ENCODE assay signal across 11 cellular contexts in the genomic region with DNA sequence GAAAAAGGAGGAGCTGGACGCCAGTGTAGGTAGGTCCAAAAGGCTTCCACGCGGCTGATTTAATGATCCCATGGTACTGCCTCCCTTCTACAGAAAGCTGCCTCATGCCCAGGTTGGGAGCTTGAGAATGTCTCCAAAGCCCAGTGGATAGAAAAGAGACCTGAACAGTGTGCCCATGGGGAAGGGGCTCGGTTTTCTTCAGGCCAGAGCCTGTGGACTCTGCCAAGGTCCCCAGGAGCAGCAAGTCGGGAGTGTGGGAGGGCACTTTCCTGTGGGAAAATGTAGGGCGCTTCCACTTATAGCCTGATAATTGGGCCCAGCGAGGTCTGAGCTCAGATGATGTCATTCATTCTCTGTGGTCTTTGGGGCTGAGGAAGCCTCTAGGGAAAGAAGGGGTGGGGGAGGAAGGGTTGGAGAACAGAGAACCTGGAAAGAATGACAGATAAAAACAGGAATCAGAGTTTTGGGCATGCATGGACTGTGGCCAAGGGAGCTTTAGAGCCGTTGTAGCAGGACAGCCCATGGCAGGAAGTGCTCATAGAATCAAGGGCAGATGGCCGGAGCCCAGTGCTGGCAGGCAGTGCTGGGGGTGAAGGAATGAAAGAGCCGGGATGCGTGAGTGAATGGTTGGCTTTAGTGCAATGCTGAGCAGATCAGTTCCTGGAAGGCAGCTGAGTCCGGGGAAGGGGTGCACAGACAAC. TPM values are rescaled to one million over a fixed set of nuclear protein-coding genes. Genes with fewer than 3 reads are reported as not detected.
DNase-seq lines count a peak whose midpoint lies in the region; ATAC-seq and TF ChIP-seq lines count a peak whose summit lies in the region.
"Had no signal": no experiment of that assay in that cellular context is flagged by ENCODE, and none has a peak within 500 bp of the region (broad histone marks: within the 10 kb centered on the region; RNA-seq: fewer than 3 reads in every experiment).

No MANE protein-coding gene starts in this region.

- no peaks in the 10 kb centered on the region for H3K36me3 Mint-ChIP-seq in endodermal cell (ENCODE audit: low read depth)

- no peak overlapping the region for H2BK15ac ChIP-seq in mesenchymal stem cell (ENCODE audit: low read depth, poor library complexity, severe bottlenecking)

- H3K36me3 ChIP-seq in endodermal cell (ENCODE audit: control insufficient read depth, insufficient read depth, low read length), result no peaks in the 10 kb centered on the region
- no peaks in the 10 kb centered on the region for H3K36me3 ChIP-seq in mesenchymal stem cell (ENCODE audit: control insufficient read depth in 1 of 2, insufficient read depth in 2 of 2, low read depth in 1 of 2, low read length in 2 of 2)
- H3K36me3 ChIP-seq: cardiac muscle cell, upper lobe of left lung had no signal

- no peak overlapping the region for H4K8ac ChIP-seq in mesenchymal stem cell (ENCODE audit: low read length)

- no peak overlapping the region for H3K23ac ChIP-seq in mesenchymal stem cell (ENCODE audit: low read length in 2 of 2)

- POLR2A ChIA-PET in GM10248 (lab: Yijun Ruan, JAX), result no interaction called here

- no peak overlapping the region for H3K4me3 Mint-ChIP-seq in endodermal cell

- H2BK5ac ChIP-seq in mesenchymal stem cell (ENCODE audit: low read depth, low read length, poor library complexity, severe bottlenecking), result no peak overlapping the region

- H3K79me1 ChIP-seq in mesenchymal stem cell (replicated peaks; ENCODE audit: low read length, poor library complexity, severe bottlenecking), result no peaks in the 10 kb centered on the region

- no peak overlapping the region for H2BK120ac ChIP-seq in mesenchymal stem cell (ENCODE audit: low read depth, low read length)

- H3K27me3 ChIP-seq in endodermal cell (ENCODE audit: control insufficient read depth, insufficient read depth, low read length, poor library complexity, severe bottlenecking), result no peaks in the 10 kb centered on the region
- H3K27me3 ChIP-seq in mesenchymal stem cell (ENCODE audit: control insufficient read depth in 1 of 2, insufficient read depth in 1 of 2, low read length in 2 of 2), result peaks cover 30 to 48% of the 10 kb centered on the region in 2 experiments
- H3K27me3 ChIP-seq: cardiac muscle cell, upper lobe of left lung had no signal

- H3K27ac ChIP-seq in endodermal cell (ENCODE audit: low read depth, low read length) (no peak overlapping the region), mesenchymal stem cell (ENCODE audit: low read length, poor library complexity, severe bottlenecking) (no peak overlapping the region)
- H3K27ac ChIP-seq: cardiac muscle cell had no signal

- H3K9me3 ChIP-seq in endodermal cell (ENCODE audit: control insufficient read depth, low read length) (no peaks in the 10 kb centered on the region), mesenchymal stem cell (ENCODE audit: control insufficient read depth, low read length) (no peaks in the 10 kb centered on the region)
- H3K9me3 ChIP-seq: upper lobe of left lung had no signal

- no peak overlapping the region for H2BK12ac ChIP-seq in mesenchymal stem cell (ENCODE audit: low read length in 2 of 2)

- H3K4ac ChIP-seq in mesenchymal stem cell (ENCODE audit: low read depth in 1 of 2, low read length in 2 of 2), result no peak overlapping the region

- H4K91ac ChIP-seq in mesenchymal stem cell (ENCODE audit: low read length), result no peak overlapping the region

- whole genome bisulfite sequencing in endodermal cell (ENCODE audit: insufficient coverage in 1 of 2, insufficient read length in 1 of 2), 2 experiments, result 85 to 89% methylated on average over 9 to 12 of the region's 12 CpGs
- 82% methylated on average over 12 of the region's 12 CpGs for WGBS in mesenchymal stem cell

- H3K4me2 ChIP-seq in mesenchymal stem cell (ENCODE audit: low read length, poor library complexity, severe bottlenecking), result no peak overlapping the region

- no peak overlapping the region for H2AFZ ChIP-seq in mesenchymal stem cell (ENCODE audit: low read depth, low read length)

- TF ChIP-seq CTCF in endodermal cell (conservative IDR thresholded peaks at IDR 0.05) (no peak), GM10248 (IDR thresholded peaks at IDR 0.05; ENCODE audit: control extremely low read depth, extremely low read depth, low read depth, missing control alignments) (no peak)

- CTCF ChIA-PET in GM10248 (lab: Yijun Ruan, JAX), result no interaction called here

- H3K4me1 Mint-ChIP-seq in endodermal cell, result peaks cover 5% of the 10 kb centered on the region

- no peak overlapping the region for H2AK5ac ChIP-seq in mesenchymal stem cell (ENCODE audit: low read length, severe bottlenecking)

- H3K9me3 Mint-ChIP-seq in endodermal cell, result peaks cover 2% of the 10 kb centered on the region

- no peak overlapping the region for H3K27ac Mint-ChIP-seq in endodermal cell

- H3K14ac ChIP-seq in mesenchymal stem cell (ENCODE audit: low read length in 2 of 2), result no peak overlapping the region

- no peak overlapping the region for H3K9ac ChIP-seq in endodermal cell (ENCODE audit: extremely low read depth, low read length, poor library complexity, severe bottlenecking)
- no peak overlapping the region for H3K9ac ChIP-seq in mesenchymal stem cell (ENCODE audit: low read length)

- H3K4me3 ChIP-seq in endodermal cell (ENCODE audit: low read length) (no peak overlapping the region), mesenchymal stem cell (ENCODE audit: insufficient read depth in 1 of 2, low read depth in 1 of 2, low read length in 2 of 2) (no peak overlapping the region)
- H3K4me3 ChIP-seq: cardiac muscle cell, upper lobe of left lung had no signal

- H3K4me1 ChIP-seq in endodermal cell (ENCODE audit: control insufficient read depth, insufficient read depth, low read length) (no peaks in the 10 kb centered on the region), mesenchymal stem cell (ENCODE audit: control insufficient read depth, insufficient read depth, low read depth, low read length) (no peaks in the 10 kb centered on the region)

- peak; percentile 24 for DNase-seq in AG08396 (ENCODE audit: low spot score)
- DNase-seq in NCI-H226, result peak; percentile 58
- peak; percentile 20 for DNase-seq in endodermal cell
- DNase-seq in mesenchymal stem cell, result peak; percentile 18
- DNase-seq in GM10248 (ENCODE audit: extremely low spot score), result no peak
- DNase-seq in germinal center (ENCODE audit: low spot score), result no peak
- DNase-seq in stimulated activated naive CD4-positive, alpha-beta T cell (lab: John Stamatoyannopoulos, UW), result no peak
- DNase-seq: NCI-H526 treated with DMSO at 0.1 percent for 48 hours, upper lobe of left lung had no signal

- no peak overlapping the region for H3K18ac ChIP-seq in mesenchymal stem cell (ENCODE audit: low read depth in 1 of 2, low read length in 2 of 2)

- ATAC-seq in GM21825 (IDR thresholded peaks at IDR 0.05; ENCODE audit: unreplicated experiment), result no peak

- peaks cover 29% of the 10 kb centered on the region for H3K27me3 Mint-ChIP-seq in endodermal cell (ENCODE audit: insufficient read depth)

RNA-seq across cellular contexts. Expression of gene SH3PXD2B, which starts 42.5 kb away (rescaled TPM):
- 10 to 100 TPM; 62.2 to 74.9 TPM for total RNA-seq in endodermal cell
- 46.2 TPM for polyA plus RNA-seq in endodermal cell (2013, experiment 1 of 2)
- 45.0 TPM for polyA plus RNA-seq in endodermal cell (2013, experiment 2 of 2)
- 25.7 TPM for polyA plus RNA-seq in mesenchymal stem cell (2013, experiment 1 of 2)
- 23.0 TPM for polyA plus RNA-seq in mesenchymal stem cell (2013, experiment 2 of 2)

Comparison
In these comparisons a context has a peak if more than half of its experiments do, and no peak if none do; other contexts are left out.
1. DNase-seq: peak in AG08396 (single experiment), NCI-H226 (single experiment), endodermal cell (single experiment) and mesenchymal stem cell (single experiment); none in GM10248 (single experiment), germinal center (single experiment) and stimulated activated naive CD4-positive, alpha-beta T cell (0 of 6).